7 cellular contexts compared by ENCODE assay signal in the genomic region with DNA sequence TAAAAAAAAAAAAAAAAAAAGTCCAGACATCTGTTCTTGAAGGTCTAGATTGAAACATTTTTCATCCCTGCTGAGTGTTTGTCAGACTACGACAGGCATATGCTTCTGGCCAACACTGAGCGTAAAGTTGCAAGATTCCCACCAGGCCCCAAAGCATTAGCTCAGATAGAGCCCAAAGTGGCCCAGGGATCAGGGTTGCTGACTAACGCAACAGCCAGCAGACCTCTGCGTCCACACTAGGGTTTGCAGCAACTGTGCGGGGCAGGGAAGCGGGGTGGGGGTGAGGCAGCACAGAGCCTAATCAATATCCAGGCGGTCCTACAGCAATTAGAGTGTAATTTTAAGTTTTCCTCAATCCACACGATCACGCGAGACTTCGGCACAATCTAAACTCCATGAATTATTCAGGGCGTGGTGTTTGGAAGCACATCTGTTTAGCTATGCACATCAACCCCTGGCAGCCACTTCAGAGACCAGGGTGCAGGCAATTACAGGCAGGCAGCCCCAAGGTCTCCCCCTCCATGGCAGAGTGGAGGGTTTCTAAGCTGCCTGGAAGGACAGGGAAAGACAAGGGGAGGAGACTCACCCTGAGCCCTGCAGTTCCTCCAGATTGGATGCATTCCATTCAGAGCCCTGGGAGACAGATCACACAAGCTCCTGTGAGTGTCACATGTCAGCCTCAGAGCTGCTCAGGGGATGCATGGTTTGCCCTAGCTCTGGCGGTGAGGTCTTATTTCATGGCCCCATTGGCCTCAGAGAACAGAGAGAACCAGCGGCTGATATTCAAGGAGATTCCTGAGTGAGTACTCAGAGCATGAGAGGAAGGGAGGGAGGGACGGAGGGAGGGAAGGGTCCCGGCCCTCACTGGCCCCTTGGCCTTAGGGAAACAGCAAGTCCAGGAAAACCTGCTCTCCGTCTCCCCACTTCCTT. TPM values are rescaled to one million over a fixed set of nuclear protein-coding genes. Genes with fewer than 3 reads are reported as not detected.
DNase-seq lines count a peak whose midpoint lies in the region; ATAC-seq and TF ChIP-seq lines count a peak whose summit lies in the region.

No MANE protein-coding gene starts in this region.

- H3K27ac ChIP-seq in IMR-90 (ENCODE audit: insufficient read depth, low read length) (peak overlapping the region; percentile 99), tibial nerve (peak overlapping the region; percentile 77 to 93 (median 86))

- H3K9me1 ChIP-seq in IMR-90 (ENCODE audit: insufficient read depth, low read length): peaks cover 11% of the 10 kb centered on the region

- POLR2A ChIA-PET in IMR-90 (lab: Charles Lee; ENCODE audit: unreplicated experiment): interaction anchor here (0.8 to 1.7 kb wide), 3 partner anchors 36 to 76 kb away, joined by 3 to 5 read pairs (median 4); no protein-coding TSS in a partner anchor

- peaks cover 13% of the 10 kb centered on the region for H4K20me1 ChIP-seq in IMR-90 (ENCODE audit: insufficient read depth, low read length)

- no peak for TF ChIP-seq RAD21 in IMR-90 (IDR thresholded peaks at IDR 0.05; ENCODE audit: low read length)

- H2AFZ ChIP-seq in IMR-90 (replicated peaks; ENCODE audit: low read length, poor library complexity): peak overlapping the region; percentile 63

- peak overlapping the region; percentile 95 for H3K4ac ChIP-seq in IMR-90 (ENCODE audit: low read depth, low read length)

- H3K56ac ChIP-seq in IMR-90 (ENCODE audit: extremely low read depth, insufficient read depth, low read length): peak overlapping the region; percentile 93

- intact Hi-C loops in IMR-90 (cut with micrococcal nuclease) (loop anchor here (2.0 to 5.0 kb wide), 2 partner anchors 149 to 155 kb away; no protein-coding TSS in a partner anchor), lower leg skin (cut with DNase I; ENCODE audit: low total_unique reads) (no loop called here)

- H4K8ac ChIP-seq in IMR-90 (ENCODE audit: low read depth in 2 of 2, low read length in 2 of 2): peak overlapping the region; percentile 64 to 92

- H2AK5ac ChIP-seq in IMR-90 (ENCODE audit: low read depth, low read length): peak overlapping the region; percentile 98

- H3K36me3 ChIP-seq in IMR-90 (ENCODE audit: control insufficient read depth, insufficient read depth, low read length) (peaks cover 57% of the 10 kb centered on the region), tibial nerve (peaks cover 2 to 52% (median 7%) of the 10 kb centered on the region in 3 donors)

- dilution Hi-C loops in IMR-90 (cut with HindIII; ENCODE audit: low sequenced_read_pairs, unreplicated experiment): no loop called here

- BruUV-seq in IMR-90 (replicated peaks; lab: Mats Ljungman, UMichigan): no TSS peak

- H3K27me3 ChIP-seq in IMR-90 (ENCODE audit: control insufficient read depth, insufficient read depth, low read length) (no peaks in the 10 kb centered on the region), tibial nerve (no peaks in the 10 kb centered on the region)

- peak; percentile 60 for ATAC-seq in IMR-90 (ENCODE audit: low read depth)
- no peak for ATAC-seq in HG03196 (IDR thresholded peaks at IDR 0.05; ENCODE audit: unreplicated experiment)
- ATAC-seq in HG03139 (IDR thresholded peaks at IDR 0.05; ENCODE audit: unreplicated experiment): no peak

- H3K9ac ChIP-seq in IMR-90 (ENCODE audit: low read depth, low read length): peak overlapping the region; percentile 69

- peak overlapping the region; percentile 95 for H2BK5ac ChIP-seq in IMR-90 (ENCODE audit: low read depth, low read length, poor library complexity, severe bottlenecking)

- TF ChIP-seq EP300 in tibial nerve (IDR thresholded peaks at IDR 0.05): peak in 1 of 2 donors; percentile 78

- peak overlapping the region; percentile 89 for H3K23ac ChIP-seq in IMR-90 (ENCODE audit: low read depth, low read length)

- H4K91ac ChIP-seq in IMR-90 (ENCODE audit: insufficient read depth, low read depth, low read length): peak overlapping the region; percentile 96

- TF ChIP-seq CTCF in IMR-90 (conservative IDR thresholded peaks at IDR 0.05; ENCODE audit: low read depth, low read length) (no peak), lower leg skin (IDR thresholded peaks at IDR 0.05) (no peak), tibial nerve (IDR thresholded peaks at IDR 0.05) (peak in 1 of 5 experiments; percentile 9)

- peak overlapping the region; percentile 84 for H4K5ac ChIP-seq in IMR-90 (ENCODE audit: low read depth, low read length)

- peak overlapping the region; percentile 93 for H3K14ac ChIP-seq in IMR-90 (replicated peaks; ENCODE audit: low read depth, low read length)

- peak overlapping the region; percentile 88 for H2BK120ac ChIP-seq in IMR-90 (ENCODE audit: low read depth, low read length)

- peak overlapping the region; percentile 90 for H2AK9ac ChIP-seq in IMR-90 (replicated peaks; ENCODE audit: low read depth, low read length, poor library complexity)

- CTCF ChIA-PET in IMR-90 (lab: Yijun Ruan, JAX): interaction anchor here (0.5 to 5.1 kb wide), 8 partner anchors 19 to 236 kb away, joined by 3 to 32 read pairs (median 3); no protein-coding TSS in a partner anchor

- H3K9me3 ChIP-seq in IMR-90 (ENCODE audit: control insufficient read depth, insufficient read depth, low read length): no peaks in the 10 kb centered on the region
- no peaks in the 10 kb centered on the region for H3K9me3 ChIP-seq in tibial nerve

- H3K4me1 ChIP-seq in IMR-90 (ENCODE audit: control insufficient read depth, insufficient read depth, low read length) (peaks cover 48% of the 10 kb centered on the region), tibial nerve (peaks cover 3 to 86% (median 40%) of the 10 kb centered on the region in 4 donors)

- peaks cover 40 to 56% of the 10 kb centered on the region in 2 experiments for H3K79me1 ChIP-seq in IMR-90 (ENCODE audit: low read depth in 1 of 2, low read length in 2 of 2)

- in situ Hi-C loops in IMR-90 (cut with MboI; ENCODE audit: low sequenced_read_pairs): loop anchor here (5.0 to 10.0 kb wide), 3 partner anchors 135 to 293 kb away; a partner anchor contains a TSS

- H2BK20ac ChIP-seq in IMR-90 (ENCODE audit: low read depth, low read length): peak overlapping the region; percentile 85

- H3K4me3 ChIP-seq in IMR-90 (ENCODE audit: insufficient read depth, low read depth, low read length) (no peak overlapping the region), lower leg skin (ENCODE audit: low read depth, poor library complexity, severe bottlenecking) (no peak overlapping the region), tibial nerve (peak overlapping the region in 1 of 4 donors; percentile 24)

- 25% methylated on average over 2 of the region's 17 CpGs; no CpG with 5 or more reads in 1 of the 2 experiments for WGBS in IMR-90 (ENCODE audit: extremely low coverage in 2 of 2, insufficient read length in 1 of 2), 2 experiments
- 35 to 47% methylated on average over 17 of the region's 17 CpGs for WGBS in lower leg skin, 2 donors
- 32 to 47% methylated on average over 17 of the region's 17 CpGs for WGBS in tibial nerve, 2 donors

- H2BK15ac ChIP-seq in IMR-90 (ENCODE audit: low read depth, low read length): peak overlapping the region; percentile 67

- peak overlapping the region; percentile 92 for H3K18ac ChIP-seq in IMR-90 (ENCODE audit: low read depth, low read length)

- H3K4me2 ChIP-seq in IMR-90 (ENCODE audit: low read depth, low read length): peak overlapping the region; percentile 60

- peak; percentile 83 for DNase-seq in IMR-90
- DNase-seq in dermis blood vessel endothelial cell: peak; percentile 63
- peak; percentile 71 to 92 for DNase-seq in lower leg skin (ENCODE audit: low spot score in 2 of 2)
- peak; percentile 54 to 76 for DNase-seq in tibial nerve (ENCODE audit: low spot score in 2 of 2)
- DNase-seq in NCI-H510A (lab: John Stamatoyannopoulos, UW): no peak

- no peak; the same call in 1 of the 2 replicates for TF ChIP-seq POLR2A in IMR-90 (IDR thresholded peaks at IDR 0.05; ENCODE audit: low read depth, low read length)
- TF ChIP-seq POLR2A in lower leg skin (IDR thresholded peaks at IDR 0.05): no peak
- no peak for TF ChIP-seq POLR2A in tibial nerve (IDR thresholded peaks at IDR 0.05)

TF ChIP-seq in IMR-90, 13 proteins besides CTCF, POLR2A, EP300 and RAD21 (continues in another document):
- TF ChIP-seq RCOR1 (IDR thresholded peaks at IDR 0.05; ENCODE audit: insufficient replicate concordance, low read length) (no peak), CEBPB (IDR thresholded peaks at IDR 0.05; ENCODE audit: low read depth, low read length) (peak; percentile 38), CHD1 (IDR thresholded peaks at IDR 0.05; ENCODE audit: low read depth, low read length) (no peak), MAZ (IDR thresholded peaks at IDR 0.05; ENCODE audit: borderline replicate concordance, low read depth, low read length) (peak; percentile 72; the same call in 1 of the 2 replicates), NFE2L2 (IDR thresholded peaks at IDR 0.05; ENCODE audit: low read depth, low read length) (no peak), MAFK (IDR thresholded peaks at IDR 0.05; ENCODE audit: low read depth, low read length) (no peak), FOS (IDR thresholded peaks at IDR 0.05; ENCODE audit: low read depth, low read length) (no peak)
- TF ChIP-seq, protein P1, sequence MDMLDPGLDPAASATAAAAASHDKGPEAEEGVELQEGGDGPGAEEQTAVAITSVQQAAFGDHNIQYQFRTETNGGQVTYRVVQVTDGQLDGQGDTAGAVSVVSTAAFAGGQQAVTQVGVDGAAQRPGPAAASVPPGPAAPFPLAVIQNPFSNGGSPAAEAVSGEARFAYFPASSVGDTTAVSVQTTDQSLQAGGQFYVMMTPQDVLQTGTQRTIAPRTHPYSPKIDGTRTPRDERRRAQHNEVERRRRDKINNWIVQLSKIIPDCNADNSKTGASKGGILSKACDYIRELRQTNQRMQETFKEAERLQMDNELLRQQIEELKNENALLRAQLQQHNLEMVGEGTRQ (IDR thresholded peaks at IDR 0.05; ENCODE audit: low read depth, low read length): peak; percentile 51
- TF ChIP-seq, protein P2, sequence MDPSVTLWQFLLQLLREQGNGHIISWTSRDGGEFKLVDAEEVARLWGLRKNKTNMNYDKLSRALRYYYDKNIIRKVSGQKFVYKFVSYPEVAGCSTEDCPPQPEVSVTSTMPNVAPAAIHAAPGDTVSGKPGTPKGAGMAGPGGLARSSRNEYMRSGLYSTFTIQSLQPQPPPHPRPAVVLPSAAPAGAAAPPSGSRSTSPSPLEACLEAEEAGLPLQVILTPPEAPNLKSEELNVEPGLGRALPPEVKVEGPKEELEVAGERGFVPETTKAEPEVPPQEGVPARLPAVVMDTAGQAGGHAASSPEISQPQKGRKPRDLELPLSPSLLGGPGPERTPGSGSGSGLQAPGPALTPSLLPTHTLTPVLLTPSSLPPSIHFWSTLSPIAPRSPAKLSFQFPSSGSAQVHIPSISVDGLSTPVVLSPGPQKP (IDR thresholded peaks at IDR 0.05; ENCODE audit: borderline replicate concordance, low read depth, low read length): no peak

RNA-seq across cellular contexts. Expression of a gene that starts 55.4 kb away (rescaled TPM):
- total RNA-seq in IMR-90 (2012; rRNA removed) (16.7 and 17.6 TPM in 2 replicates), dermis blood vessel endothelial cell (19.7 and 37.7 TPM in 2 replicates), lower leg skin (10 to 100 TPM in 3 of 4 donors, 1 to 10 TPM in 1; 7.3 to 15.1 (median 13.1) TPM), tibial nerve (10 to 100 TPM; 23.6 to 66.9 (median 28.0) TPM)
- polyA plus RNA-seq in IMR-90 (2012; rRNA removed): 37.2 and 40.8 TPM in 2 replicates
- 14.1 and 19.4 TPM in 2 replicates for polyA plus RNA-seq in IMR-90 (2012; cell fraction: cytosol; rRNA removed)
- 68.2 and 83.5 TPM in 2 replicates for polyA plus RNA-seq in IMR-90 (2012; cell fraction: nucleus; rRNA removed; ENCODE audit: low replicate concordance)
